1 cellular context compared by ENCODE assay signal in the genomic region with DNA sequence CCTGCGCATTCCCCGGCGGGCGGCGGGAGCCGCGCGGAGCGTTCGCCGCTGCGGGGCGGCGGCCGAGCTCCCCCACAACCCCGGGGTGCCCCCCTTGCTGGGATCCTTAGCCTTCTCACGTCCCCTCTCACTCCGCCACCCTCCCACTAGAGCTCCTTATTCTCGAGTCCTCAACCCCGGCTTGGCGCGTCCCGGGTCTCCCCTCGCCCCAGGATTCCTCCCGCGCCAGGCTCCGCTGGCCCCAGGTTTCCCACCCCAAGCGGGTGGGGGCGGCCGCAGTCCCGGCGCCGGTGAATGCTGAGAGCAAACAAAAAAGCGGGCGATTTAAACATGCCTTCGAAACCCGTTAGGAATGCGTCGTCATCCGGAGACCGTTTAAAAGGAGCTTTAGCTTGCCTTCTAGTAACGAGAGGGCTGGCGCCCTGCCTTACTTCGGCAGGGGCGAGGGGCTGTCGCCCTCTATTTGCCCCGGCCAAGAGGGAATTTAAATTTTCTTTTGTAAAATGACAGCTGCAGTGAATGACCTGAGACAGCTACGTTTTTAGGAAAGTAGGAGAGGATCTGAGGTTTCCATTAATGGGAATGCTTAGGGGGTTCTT.
TF ChIP-seq lines count a peak whose summit lies in the region.

No MANE protein-coding gene starts in this region.

TF ChIP-seq in HepG2, 621 proteins besides CTCF, POLR2A, EP300 and RAD21 (continued from another document and continues in another):
- 0 out of 2 replicates have a peak, but pooled peaks have one; percentile 11 for TF ChIP-seq ZNF34 (CRISPR knock-in tag; IDR thresholded peaks at IDR 0.05; ENCODE audit: borderline replicate concordance)
- TF ChIP-seq, protein P1, sequence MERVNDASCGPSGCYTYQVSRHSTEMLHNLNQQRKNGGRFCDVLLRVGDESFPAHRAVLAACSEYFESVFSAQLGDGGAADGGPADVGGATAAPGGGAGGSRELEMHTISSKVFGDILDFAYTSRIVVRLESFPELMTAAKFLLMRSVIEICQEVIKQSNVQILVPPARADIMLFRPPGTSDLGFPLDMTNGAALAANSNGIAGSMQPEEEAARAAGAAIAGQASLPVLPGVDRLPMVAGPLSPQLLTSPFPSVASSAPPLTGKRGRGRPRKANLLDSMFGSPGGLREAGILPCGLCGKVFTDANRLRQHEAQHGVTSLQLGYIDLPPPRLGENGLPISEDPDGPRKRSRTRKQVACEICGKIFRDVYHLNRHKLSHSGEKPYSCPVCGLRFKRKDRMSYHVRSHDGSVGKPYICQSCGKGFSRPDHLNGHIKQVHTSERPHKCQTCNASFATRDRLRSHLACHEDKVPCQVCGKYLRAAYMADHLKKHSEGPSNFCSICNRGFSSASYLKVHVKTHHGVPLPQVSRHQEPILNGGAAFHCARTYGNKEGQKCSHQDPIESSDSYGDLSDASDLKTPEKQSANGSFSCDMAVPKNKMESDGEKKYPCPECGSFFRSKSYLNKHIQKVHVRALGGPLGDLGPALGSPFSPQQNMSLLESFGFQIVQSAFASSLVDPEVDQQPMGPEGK (CRISPR knock-in tag; IDR thresholded peaks at IDR 0.05), result peak; percentile 90
- TF ChIP-seq, protein P2, sequence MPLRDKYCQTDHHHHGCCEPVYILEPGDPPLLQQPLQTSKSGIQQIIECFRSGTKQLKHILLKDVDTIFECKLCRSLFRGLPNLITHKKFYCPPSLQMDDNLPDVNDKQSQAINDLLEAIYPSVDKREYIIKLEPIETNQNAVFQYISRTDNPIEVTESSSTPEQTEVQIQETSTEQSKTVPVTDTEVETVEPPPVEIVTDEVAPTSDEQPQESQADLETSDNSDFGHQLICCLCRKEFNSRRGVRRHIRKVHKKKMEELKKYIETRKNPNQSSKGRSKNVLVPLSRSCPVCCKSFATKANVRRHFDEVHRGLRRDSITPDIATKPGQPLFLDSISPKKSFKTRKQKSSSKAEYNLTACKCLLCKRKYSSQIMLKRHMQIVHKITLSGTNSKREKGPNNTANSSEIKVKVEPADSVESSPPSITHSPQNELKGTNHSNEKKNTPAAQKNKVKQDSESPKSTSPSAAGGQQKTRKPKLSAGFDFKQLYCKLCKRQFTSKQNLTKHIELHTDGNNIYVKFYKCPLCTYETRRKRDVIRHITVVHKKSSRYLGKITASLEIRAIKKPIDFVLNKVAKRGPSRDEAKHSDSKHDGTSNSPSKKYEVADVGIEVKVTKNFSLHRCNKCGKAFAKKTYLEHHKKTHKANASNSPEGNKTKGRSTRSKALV (CRISPR knock-in tag; IDR thresholded peaks at IDR 0.05), result 0 out of 2 replicates have a peak, but pooled peaks have one; percentile 6
- peak; percentile 10; the same call in 1 of the 2 replicates for TF ChIP-seq ARID5B (CRISPR knock-in tag; IDR thresholded peaks at IDR 0.05)
- peak; percentile 13; the same call in 1 of the 2 replicates for TF ChIP-seq SALL1 (CRISPR knock-in tag; IDR thresholded peaks at IDR 0.05)
- no peak for TF ChIP-seq U2AF1 (optimal IDR thresholded peaks at IDR 0.05; ENCODE audit: low read depth, low read length)
- TF ChIP-seq, protein P3, sequence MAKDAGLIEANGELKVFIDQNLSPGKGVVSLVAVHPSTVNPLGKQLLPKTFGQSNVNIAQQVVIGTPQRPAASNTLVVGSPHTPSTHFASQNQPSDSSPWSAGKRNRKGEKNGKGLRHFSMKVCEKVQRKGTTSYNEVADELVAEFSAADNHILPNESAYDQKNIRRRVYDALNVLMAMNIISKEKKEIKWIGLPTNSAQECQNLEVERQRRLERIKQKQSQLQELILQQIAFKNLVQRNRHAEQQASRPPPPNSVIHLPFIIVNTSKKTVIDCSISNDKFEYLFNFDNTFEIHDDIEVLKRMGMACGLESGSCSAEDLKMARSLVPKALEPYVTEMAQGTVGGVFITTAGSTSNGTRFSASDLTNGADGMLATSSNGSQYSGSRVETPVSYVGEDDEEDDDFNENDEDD (CRISPR knock-in tag; IDR thresholded peaks at IDR 0.05; ENCODE audit: borderline replicate concordance), result peak; percentile 72; the same call in 1 of the 2 replicates
- no peak for TF ChIP-seq KDM5B (CRISPR knock-in tag; IDR thresholded peaks at IDR 0.05; ENCODE audit: borderline replicate concordance)
- peak; percentile 87; the same call in 1 of the 2 replicates for TF ChIP-seq TGIF2 (CRISPR knock-in tag; IDR thresholded peaks at IDR 0.05)
- TF ChIP-seq PREB (CRISPR knock-in tag; IDR thresholded peaks at IDR 0.05), result no peak
- no peak for TF ChIP-seq ZNF577 (CRISPR knock-in tag; IDR thresholded peaks at IDR 0.05; ENCODE audit: borderline replicate concordance, low read depth)
- TF ChIP-seq FLYWCH1 (CRISPR knock-in tag; IDR thresholded peaks at IDR 0.05), result no peak
- TF ChIP-seq DMAP1 (CRISPR knock-in tag; IDR thresholded peaks at IDR 0.05), result peak; percentile 10; the same call in 1 of the 2 replicates
- 0 out of 2 replicates have a peak, but pooled peaks have one; percentile 6 for TF ChIP-seq FOSL2 (CRISPR knock-in tag; IDR thresholded peaks at IDR 0.05)
- TF ChIP-seq MXI1 (IDR thresholded peaks at IDR 0.05; ENCODE audit: borderline replicate concordance, low read depth, low read length), result peak; percentile 10; the same call in 1 of the 3 replicates
- peak; percentile 52; the same call in 1 of the 2 replicates for TF ChIP-seq GATAD1 (CRISPR knock-in tag; IDR thresholded peaks at IDR 0.05)
- TF ChIP-seq ZBTB7B (CRISPR knock-in tag; IDR thresholded peaks at IDR 0.05), result no peak
- peak; percentile 14; the same call in 1 of the 2 replicates for TF ChIP-seq ZNF687 (CRISPR knock-in tag; IDR thresholded peaks at IDR 0.05)
- TF ChIP-seq PCBP1 (IDR thresholded peaks at IDR 0.05; ENCODE audit: borderline replicate concordance, low read depth, low read length), result 0 out of 2 replicates have a peak, but pooled peaks have one; percentile 9
- TF ChIP-seq, protein P4, sequence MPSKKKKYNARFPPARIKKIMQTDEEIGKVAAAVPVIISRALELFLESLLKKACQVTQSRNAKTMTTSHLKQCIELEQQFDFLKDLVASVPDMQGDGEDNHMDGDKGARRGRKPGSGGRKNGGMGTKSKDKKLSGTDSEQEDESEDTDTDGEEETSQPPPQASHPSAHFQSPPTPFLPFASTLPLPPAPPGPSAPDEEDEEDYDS (CRISPR knock-in tag; IDR thresholded peaks at IDR 0.05), result 0 out of 2 replicates have a peak, but pooled peaks have one; percentile 13
- TF ChIP-seq, protein P5, sequence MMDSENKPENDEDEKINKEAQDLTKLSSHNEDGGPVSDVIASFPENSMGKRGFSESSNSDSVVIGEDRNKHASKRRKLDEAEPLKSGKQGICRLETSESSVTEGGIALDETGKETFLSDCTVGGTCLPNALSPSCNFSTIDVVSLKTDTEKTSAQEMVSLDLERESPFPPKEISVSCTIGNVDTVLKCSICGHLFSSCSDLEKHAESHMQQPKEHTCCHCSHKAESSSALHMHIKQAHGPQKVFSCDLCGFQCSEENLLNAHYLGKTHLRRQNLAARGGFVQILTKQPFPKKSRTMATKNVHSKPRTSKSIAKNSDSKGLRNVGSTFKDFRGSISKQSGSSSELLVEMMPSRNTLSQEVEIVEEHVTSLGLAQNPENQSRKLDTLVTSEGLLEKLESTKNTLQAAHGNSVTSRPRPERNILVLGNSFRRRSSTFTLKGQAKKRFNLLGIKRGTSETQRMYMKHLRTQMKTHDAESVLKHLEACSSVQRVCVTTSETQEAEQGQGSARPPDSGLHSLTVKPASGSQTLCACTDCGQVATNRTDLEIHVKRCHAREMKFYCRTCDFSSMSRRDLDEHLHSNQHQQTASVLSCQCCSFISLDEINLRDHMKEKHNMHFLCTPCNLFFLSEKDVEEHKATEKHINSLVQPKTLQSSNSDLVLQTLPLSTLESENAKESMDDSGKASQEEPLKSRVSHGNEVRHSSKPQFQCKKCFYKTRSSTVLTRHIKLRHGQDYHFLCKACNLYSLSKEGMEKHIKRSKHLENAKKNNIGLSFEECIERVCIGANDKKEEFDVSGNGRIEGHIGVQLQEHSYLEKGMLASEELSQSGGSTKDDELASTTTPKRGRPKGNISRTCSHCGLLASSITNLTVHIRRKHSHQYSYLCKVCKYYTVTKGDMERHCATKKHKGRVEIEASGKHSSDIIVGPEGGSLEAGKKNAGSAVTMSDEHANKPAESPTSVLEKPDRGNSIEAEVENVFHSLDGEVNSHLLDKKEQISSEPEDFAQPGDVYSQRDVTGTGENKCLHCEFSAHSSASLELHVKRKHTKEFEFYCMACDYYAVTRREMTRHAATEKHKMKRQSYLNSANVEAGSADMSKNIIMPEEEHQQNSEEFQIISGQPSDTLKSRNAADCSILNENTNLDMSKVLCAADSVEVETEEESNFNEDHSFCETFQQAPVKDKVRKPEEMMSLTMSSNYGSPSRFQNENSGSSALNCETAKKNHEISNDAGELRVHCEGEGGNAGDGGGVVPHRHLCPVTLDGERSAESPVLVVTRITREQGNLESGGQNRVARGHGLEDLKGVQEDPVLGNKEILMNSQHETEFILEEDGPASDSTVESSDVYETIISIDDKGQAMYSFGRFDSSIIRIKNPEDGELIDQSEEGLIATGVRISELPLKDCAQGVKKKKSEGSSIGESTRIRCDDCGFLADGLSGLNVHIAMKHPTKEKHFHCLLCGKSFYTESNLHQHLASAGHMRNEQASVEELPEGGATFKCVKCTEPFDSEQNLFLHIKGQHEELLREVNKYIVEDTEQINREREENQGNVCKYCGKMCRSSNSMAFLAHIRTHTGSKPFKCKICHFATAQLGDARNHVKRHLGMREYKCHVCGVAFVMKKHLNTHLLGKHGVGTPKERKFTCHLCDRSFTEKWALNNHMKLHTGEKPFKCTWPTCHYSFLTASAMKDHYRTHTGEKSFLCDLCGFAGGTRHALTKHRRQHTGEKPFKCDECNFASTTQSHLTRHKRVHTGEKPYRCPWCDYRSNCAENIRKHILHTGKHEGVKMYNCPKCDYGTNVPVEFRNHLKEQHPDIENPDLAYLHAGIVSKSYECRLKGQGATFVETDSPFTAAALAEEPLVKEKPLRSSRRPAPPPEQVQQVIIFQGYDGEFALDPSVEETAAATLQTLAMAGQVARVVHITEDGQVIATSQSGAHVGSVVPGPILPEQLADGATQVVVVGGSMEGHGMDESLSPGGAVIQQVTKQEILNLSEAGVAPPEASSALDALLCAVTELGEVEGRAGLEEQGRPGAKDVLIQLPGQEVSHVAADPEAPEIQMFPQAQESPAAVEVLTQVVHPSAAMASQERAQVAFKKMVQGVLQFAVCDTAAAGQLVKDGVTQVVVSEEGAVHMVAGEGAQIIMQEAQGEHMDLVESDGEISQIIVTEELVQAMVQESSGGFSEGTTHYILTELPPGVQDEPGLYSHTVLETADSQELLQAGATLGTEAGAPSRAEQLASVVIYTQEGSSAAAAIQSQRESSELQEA (CRISPR knock-in tag; IDR thresholded peaks at IDR 0.05; ENCODE audit: not compliant biosample characterization), result no peak
- TF ChIP-seq ZSCAN30 (CRISPR knock-in tag; IDR thresholded peaks at IDR 0.05), result no peak
